ENCODE assay signal across 14 cellular contexts in genomic region chr12:68359669-68360068, GRCh38. TPM values are rescaled to one million over a fixed set of nuclear protein-coding genes. Genes with fewer than 3 reads are reported as not detected.
A peak's percentile ranks its signal among the peaks of the same experiment; 100 is the strongest.
DNase-seq lines count a peak whose midpoint lies in the region; ATAC-seq and TF ChIP-seq lines count a peak whose summit lies in the region.
"Had no signal": no experiment of that assay in that cellular context is flagged by ENCODE, and none has a peak within 500 bp of the region (broad histone marks: within the 10 kb centered on the region; RNA-seq: fewer than 3 reads in every experiment).

No MANE protein-coding gene starts in this region.

- no peaks in the 10 kb centered on the region for H3K9me2 ChIP-seq in MM.1S (replicated peaks; ENCODE audit: insufficient read depth, low read length)
- H3K9me2 ChIP-seq in GM23338 (ENCODE audit: insufficient read depth): no peaks in the 10 kb centered on the region

- POLR2A ChIA-PET in CD8-positive, alpha-beta memory T cell (lab: Charles Lee): interaction anchor here (1.3 kb wide), 1 partner anchor 179 kb away, joined by 3 read pairs; no protein-coding TSS in a partner anchor

- no peaks in the 10 kb centered on the region for H4K20me1 ChIP-seq in MM.1S (ENCODE audit: insufficient read depth, low read length)
- H4K20me1 ChIP-seq in GM23338 (replicated peaks; ENCODE audit: insufficient read depth): no peaks in the 10 kb centered on the region; the same call in 1 of the 2 replicates

- no peak overlapping the region for H3K27ac Mint-ChIP-seq in GM23338
- peak overlapping the region in 1 of 8 donors; percentile 53 for H3K27ac Mint-ChIP-seq in CD8-positive, alpha-beta memory T cell

- H3K27me3 ChIP-seq in MM.1S (replicated peaks; ENCODE audit: insufficient read depth, low read length): no peaks in the 10 kb centered on the region
- no peaks in the 10 kb centered on the region for H3K27me3 ChIP-seq in GM23338 (ENCODE audit: insufficient read depth)
- H3K27me3 ChIP-seq in CD8-positive, alpha-beta memory T cell (ENCODE audit: insufficient read depth, low read length, poor library complexity, severe bottlenecking): no peaks in the 10 kb centered on the region
- H3K27me3 ChIP-seq: adrenal gland, SJCRH30 had no signal

- H3K79me2 ChIP-seq in MM.1S (ENCODE audit: low read length) (no peaks in the 10 kb centered on the region), GM23338 (replicated peaks; ENCODE audit: insufficient read depth) (no peaks in the 10 kb centered on the region)

- peak overlapping the region; percentile 34 for H3K9ac ChIP-seq in MM.1S (ENCODE audit: low read length)

- H3K9me3 Mint-ChIP-seq in GM23338: no peaks in the 10 kb centered on the region
- H3K9me3 Mint-ChIP-seq in CD8-positive, alpha-beta memory T cell: no peaks in the 10 kb centered on the region

- H3K4me2 ChIP-seq in MM.1S (ENCODE audit: low read depth, low read length) (peak overlapping the region; percentile 49), GM23338 (no peak overlapping the region)

- H3K27ac ChIP-seq in MM.1S (ENCODE audit: low read length): peak overlapping the region; percentile 74
- H3K27ac ChIP-seq in GM23338 (ENCODE audit: low read depth): no peak overlapping the region
- no peak overlapping the region for H3K27ac ChIP-seq in CD8-positive, alpha-beta memory T cell (ENCODE audit: low read depth, low read length)
- H3K27ac ChIP-seq: adrenal gland, epithelial cell of prostate, SJCRH30 had no signal

- H3K9me3 ChIP-seq in MM.1S (replicated peaks; ENCODE audit: insufficient read depth, low read length): no peaks in the 10 kb centered on the region
- H3K9me3 ChIP-seq in CD8-positive, alpha-beta memory T cell (ENCODE audit: low read length): no peaks in the 10 kb centered on the region
- H3K9me3 ChIP-seq: adrenal gland, SJCRH30 had no signal

- no peak overlapping the region for H3K4me3 Mint-ChIP-seq in GM23338
- no peak overlapping the region for H3K4me3 Mint-ChIP-seq in CD8-positive, alpha-beta memory T cell

- CTCF ChIA-PET in CD8-positive, alpha-beta memory T cell (lab: Charles Lee): interaction anchor here (0.6 to 2.1 kb wide), 15 partner anchors 9 to 387 kb away, joined by 3 to 8 read pairs (median 4); partner anchors contain the start of genes RAP1B and SLC35E3

- no peaks in the 10 kb centered on the region for H3K36me3 Mint-ChIP-seq in GM23338 (ENCODE audit: low read depth)
- H3K36me3 Mint-ChIP-seq in CD8-positive, alpha-beta memory T cell: no peaks in the 10 kb centered on the region

- in situ Hi-C loops in G401 (cut with HindIII; ENCODE audit: low sequenced_read_pairs): no loop called here

- no peak overlapping the region for H3K4me3 ChIP-seq in MM.1S (ENCODE audit: low read length)
- H3K4me3 ChIP-seq in choroid plexus epithelial cell (ENCODE audit: low read depth, low read length): no peak overlapping the region
- no peak overlapping the region for H3K4me3 ChIP-seq in GM23338
- H3K4me3 ChIP-seq in CD8-positive, alpha-beta memory T cell (ENCODE audit: low read length): no peak overlapping the region
- H3K4me3 ChIP-seq: adrenal gland, SJCRH30 had no signal

- H2AFZ ChIP-seq in MM.1S (ENCODE audit: low read length) (no peak overlapping the region), GM23338 (no peak overlapping the region)

- TF ChIP-seq CTCF in MM.1S (IDR thresholded peaks at IDR 0.05; ENCODE audit: low read length) (no peak), choroid plexus epithelial cell (conservative IDR thresholded peaks at IDR 0.05; ENCODE audit: low read depth, low read length) (no peak), GM23338 (conservative IDR thresholded peaks at IDR 0.05; ENCODE audit: low read depth in 2 of 2) (no peak)

- no peaks in the 10 kb centered on the region for H3K36me3 ChIP-seq in MM.1S (replicated peaks; ENCODE audit: insufficient read depth, low read length)
- H3K36me3 ChIP-seq in GM23338 (ENCODE audit: insufficient read depth): no peaks in the 10 kb centered on the region
- H3K36me3 ChIP-seq in CD8-positive, alpha-beta memory T cell (ENCODE audit: insufficient read depth, low read length): no peaks in the 10 kb centered on the region
- H3K36me3 ChIP-seq: adrenal gland, SJCRH30 had no signal

- H3K27me3 Mint-ChIP-seq in GM23338 (ENCODE audit: insufficient read depth, low read depth, poor library complexity): no peaks in the 10 kb centered on the region
- H3K27me3 Mint-ChIP-seq in CD8-positive, alpha-beta memory T cell: peaks cover 0 to under 1% of the 10 kb centered on the region in 2 donors

- intact Hi-C loops in Right ventricle myocardium inferior (cut with DNase I) (loop anchor here (2.0 to 10.0 kb wide), 3 partner anchors 175 to 308 kb away; partner anchors contain the start of gene RAP1B), left ventricle myocardium superior (cut with micrococcal nuclease) (loop anchor here (10.0 kb wide), 1 partner anchor 325 kb away; the partner anchor contains the start of gene NUP107)

- H3K4me1 ChIP-seq in MM.1S (ENCODE audit: low read length) (peaks cover 30% of the 10 kb centered on the region), GM23338 (ENCODE audit: insufficient read depth) (peaks cover 10% of the 10 kb centered on the region)
- H3K4me1 ChIP-seq in CD8-positive, alpha-beta memory T cell (ENCODE audit: insufficient read depth, low read length): peaks cover 29% of the 10 kb centered on the region

- H3K4me1 Mint-ChIP-seq in GM23338: peaks cover 19% of the 10 kb centered on the region; the same call in 2 of the 3 replicates
- peaks cover 37 to 38% (median 37%) of the 10 kb centered on the region in 3 donors for H3K4me1 Mint-ChIP-seq in CD8-positive, alpha-beta memory T cell

- ATAC-seq in Right ventricle myocardium inferior (peak; percentile 17), left ventricle myocardium superior (no peak), GM23338 (no peak)

- H3F3A ChIP-seq in MM.1S (ENCODE audit: insufficient read depth, low read length): peaks cover 21% of the 10 kb centered on the region
- no peaks in the 10 kb centered on the region for H3F3A ChIP-seq in GM23338 (replicated peaks; ENCODE audit: low read depth)

- DNase-seq in Right ventricle myocardium inferior (ENCODE audit: missing footprints): no peak
- DNase-seq in left ventricle myocardium superior: no peak
- no peak for DNase-seq in MM.1S
- DNase-seq in choroid plexus epithelial cell (ENCODE audit: low read depth): peak; percentile 16
- no peak for DNase-seq in EL
- DNase-seq in GM23338 (ENCODE audit: low spot score): no peak
- DNase-seq in CD8-positive, alpha-beta memory T cell: no peak
- DNase-seq in G401 (ENCODE audit: low spot score): no peak
- DNase-seq: ACHN; activated CD4-positive, alpha-beta T cell treated with anti-CD3 and anti-CD28 coated beads, Interleukin-2, amount 50 U/mL, for 4 hours; adrenal gland; islet precursor cell; SJCRH30 had no signal

TF ChIP-seq in GM23338, 12 proteins besides CTCF, POLR2A, EP300 and RAD21 (continues in another document):
- TF ChIP-seq EZH2phosphoT487 (IDR thresholded peaks at IDR 0.05; ENCODE audit: unreplicated experiment) (no peak), POLR2AphosphoS5 (IDR thresholded peaks at IDR 0.05; ENCODE audit: low read depth) (no peak), EZH2 (IDR thresholded peaks at IDR 0.05; ENCODE audit: low read depth, unreplicated experiment) (no peak), JUNB (IDR thresholded peaks at IDR 0.05; ENCODE audit: unreplicated experiment) (no peak), NANOG (IDR thresholded peaks at IDR 0.05; ENCODE audit: borderline replicate concordance) (no peak), STAT1 (IDR thresholded peaks at IDR 0.05; ENCODE audit: unreplicated experiment) (no peak)

RNA-seq across cellular contexts. Expression of gene MDM1, which starts 27.5 kb away (rescaled TPM):
- 7.4 TPM for total RNA-seq in Right ventricle myocardium inferior
- 6.2 TPM for total RNA-seq in left ventricle myocardium superior
- 18.9 and 23.3 TPM in 2 replicates for total RNA-seq in GM23338 (2014; rRNA removed; shearing (Covaris generic))
- polyA plus RNA-seq in GM23338 (2016; fragmentation: Nextera tagmentation; extraction: Ambion mirVana): 11.6 and 13.6 TPM in 2 replicates
- 10 to 100 TPM; 23.6 to 25.3 TPM for total RNA-seq in CD8-positive, alpha-beta memory T cell
- 15.7 TPM for polyA plus RNA-seq in CD8-positive, alpha-beta memory T cell
- total RNA-seq in G401 (2014; rRNA removed; shearing (Covaris generic)): 6.5 and 12.8 TPM in 2 replicates
